In genomic region chr10:42553576-42553975, GRCh38 we compare ENCODE assay signal across 8 cellular contexts.
A peak's percentile ranks its signal among the peaks of the same experiment; 100 is the strongest.
DNase-seq lines count a peak whose midpoint lies in the region; ATAC-seq and TF ChIP-seq lines count a peak whose summit lies in the region.
"Not testable (repeated sequence)": the region's sequence is repeated elsewhere in the genome, so short reads cannot be mapped to it uniquely, and the experiment has no call there.

No MANE protein-coding gene starts in this region.

- peaks cover 26 to 42% (median 34%) of the 10 kb centered on the region in 4 donors for H3K4me1 Mint-ChIP-seq in CD4-positive, alpha-beta memory T cell
- peaks cover 32% of the 10 kb centered on the region for H3K4me1 Mint-ChIP-seq in activated B cell treated with CpG ODN at 0.5 μM for 24 hours

- not testable (repeated sequence) for H3K9me3 Mint-ChIP-seq in CD4-positive, alpha-beta memory T cell; activated B cell treated with CpG ODN at 0.5 μM for 24 hours

- not testable (repeated sequence) for H3K27me3 ChIP-seq in CD4-positive, alpha-beta memory T cell (ENCODE audit: insufficient read depth, low read length); adipocyte (replicated peaks; ENCODE audit: control insufficient read depth, insufficient read depth, low read length); lower lobe of right lung (ENCODE audit: low read depth); osteoblast (ENCODE audit: insufficient read depth, low read length); suprapubic skin

- not testable (repeated sequence) for H3K27ac ChIP-seq in CD4-positive, alpha-beta memory T cell (ENCODE audit: low read depth, low read length); lower lobe of right lung; osteoblast (ENCODE audit: low read depth, low read length); suprapubic skin

- H4K20me1 ChIP-seq in osteoblast (ENCODE audit: insufficient read depth, low read length), result not testable (repeated sequence)

- H3K27me3 Mint-ChIP-seq in CD4-positive, alpha-beta memory T cell; activated B cell treated with CpG ODN at 0.5 μM for 24 hours: not testable (repeated sequence)

- H2AFZ ChIP-seq in osteoblast (ENCODE audit: low read length), result peak overlapping the region; percentile 99

- 87% methylated on average over 12 of the region's 12 CpGs for WGBS in suprapubic skin

- H3K9ac ChIP-seq in adipocyte (ENCODE audit: low read length), result peak overlapping the region; percentile 89

- not testable (repeated sequence) for H3K79me2 ChIP-seq in osteoblast (ENCODE audit: insufficient read depth, low read length)

- ATAC-seq in activated B cell treated with CpG ODN at 0.5 μM for 24 hours (ENCODE audit: low read depth); lower lobe of right lung: not testable (repeated sequence)

- TF ChIP-seq EP300 in suprapubic skin (IDR thresholded peaks at IDR 0.05), result not testable (repeated sequence)

- H3K36me3 ChIP-seq in CD4-positive, alpha-beta memory T cell (ENCODE audit: insufficient read depth, low read length); adipocyte (ENCODE audit: control insufficient read depth, insufficient read depth, low read length, severe bottlenecking); lower lobe of right lung; osteoblast (ENCODE audit: insufficient read depth, low read length); suprapubic skin: not testable (repeated sequence)

- H3K27ac Mint-ChIP-seq in CD4-positive, alpha-beta memory T cell, result peak overlapping the region in 3 of 7 donors; percentile 66 to 96 (median 88)
- not testable (repeated sequence) for H3K27ac Mint-ChIP-seq in activated B cell treated with CpG ODN at 0.5 μM for 24 hours

- peak overlapping the region in 7 of 8 donors; percentile 97 to 99 (median 98) for H3K4me3 Mint-ChIP-seq in CD4-positive, alpha-beta memory T cell
- H3K4me3 Mint-ChIP-seq in activated B cell treated with CpG ODN at 0.5 μM for 24 hours, result peak overlapping the region; percentile 96

- POLR2A ChIA-PET in CD4-positive, alpha-beta memory T cell (lab: Charles Lee; ENCODE audit: partially characterized antibody), result interaction anchor here (0.7 kb wide), 1 partner anchor 86 kb away, joined by 3 read pairs; no protein-coding TSS in a partner anchor
- POLR2A ChIA-PET in activated B cell treated with CpG ODN at 0.5 μM for 24 hours (lab: Charles Lee), result interaction anchor here (0.6 to 1.0 kb wide), 2 partner anchors 58 to 83 kb away, joined by 3 read pairs; no protein-coding TSS in a partner anchor

- H3K9me3 ChIP-seq in CD4-positive, alpha-beta memory T cell (ENCODE audit: control insufficient read depth in 1 of 2, low read length in 2 of 2); adipocyte (ENCODE audit: control insufficient read depth, low read length); lower lobe of right lung; osteoblast (ENCODE audit: low read depth, low read length); suprapubic skin: not testable (repeated sequence)

- DNase-seq in CD4-positive, alpha-beta memory T cell; LNCaP clone FGC (ENCODE audit: low read depth); activated B cell treated with CpG ODN at 0.5 μM for 24 hours; adipocyte (ENCODE audit: low read depth); epithelial cell of proximal tubule (ENCODE audit: low read depth); lower lobe of right lung; osteoblast (ENCODE audit: insufficient read length, low spot score, missing footprints); suprapubic skin (ENCODE audit: low spot score in 2 of 2): not testable (repeated sequence)

- H3K4me3 ChIP-seq in CD4-positive, alpha-beta memory T cell (ENCODE audit: low read length in 2 of 2), result peak overlapping the region in 1 of 2 donors; percentile 100
- H3K4me3 ChIP-seq in LNCaP clone FGC (ENCODE audit: low read depth, low read length) (peak overlapping the region; percentile 73), adipocyte (ENCODE audit: low read length) (peak overlapping the region; percentile 95), epithelial cell of proximal tubule (ENCODE audit: low read depth, low read length) (peak overlapping the region; percentile 67), lower lobe of right lung (peak overlapping the region; percentile 86), osteoblast (ENCODE audit: insufficient read depth, low read length) (peak overlapping the region; percentile 89), suprapubic skin (peak overlapping the region; percentile 88)

- peaks cover 20 to 27% of the 10 kb centered on the region in 2 donors for H3K36me3 Mint-ChIP-seq in CD4-positive, alpha-beta memory T cell
- H3K36me3 Mint-ChIP-seq in activated B cell treated with CpG ODN at 0.5 μM for 24 hours (ENCODE audit: low read depth), result peaks cover 30% of the 10 kb centered on the region

- H3K4me2 ChIP-seq in osteoblast (ENCODE audit: insufficient read depth, low read length), result peak overlapping the region; percentile 73

- TF ChIP-seq POLR2A in suprapubic skin (IDR thresholded peaks at IDR 0.05), result not testable (repeated sequence)

- not testable (repeated sequence) for TF ChIP-seq CTCF in LNCaP clone FGC (IDR thresholded peaks at IDR 0.05; ENCODE audit: control insufficient read depth, extremely low read depth, insufficient read depth); activated B cell treated with CpG ODN at 0.5 μM for 24 hours (IDR thresholded peaks at IDR 0.05); epithelial cell of proximal tubule (conservative IDR thresholded peaks at IDR 0.05; ENCODE audit: low read depth, low read length); lower lobe of right lung (IDR thresholded peaks at IDR 0.05); osteoblast (IDR thresholded peaks at IDR 0.05; ENCODE audit: extremely low read depth, low read depth, low read length); suprapubic skin (IDR thresholded peaks at IDR 0.05)

- H3K4me1 ChIP-seq in CD4-positive, alpha-beta memory T cell (ENCODE audit: insufficient read depth, low read length), result peaks cover 34% of the 10 kb centered on the region
- H3K4me1 ChIP-seq in adipocyte (ENCODE audit: control insufficient read depth, insufficient read depth, low read length); osteoblast (ENCODE audit: insufficient read depth, low read length): not testable (repeated sequence)
- peaks cover 20% of the 10 kb centered on the region for H3K4me1 ChIP-seq in lower lobe of right lung
- peaks cover 24% of the 10 kb centered on the region for H3K4me1 ChIP-seq in suprapubic skin

- CTCF ChIA-PET in CD4-positive, alpha-beta memory T cell (lab: Charles Lee; ENCODE audit: partially characterized antibody), result interaction anchor here (1.1 kb wide), 1 partner anchor 69 kb away, joined by 3 read pairs; no protein-coding TSS in a partner anchor
- CTCF ChIA-PET in activated B cell treated with CpG ODN at 0.5 μM for 24 hours (lab: Charles Lee), result not testable (repeated sequence)

- intact Hi-C loops in CD4-positive, alpha-beta memory T cell (cut with micrococcal nuclease), result loop anchor here (2.0 kb wide), 2 partner anchors 85 to 1021 kb away; partner anchors contain the start of genes ZNF239 and ZNF33B
- intact Hi-C loops in activated B cell treated with CpG ODN at 0.5 μM for 24 hours (cut with micrococcal nuclease), result loop anchor here (2.0 kb wide), 4 partner anchors 585 to 1021 kb away; partner anchors contain the start of genes CSGALNACT2, HNRNPF and ZNF239
- intact Hi-C loops in lower lobe of right lung (cut with DNase I), result not testable (repeated sequence)
